In the genomic region with DNA sequence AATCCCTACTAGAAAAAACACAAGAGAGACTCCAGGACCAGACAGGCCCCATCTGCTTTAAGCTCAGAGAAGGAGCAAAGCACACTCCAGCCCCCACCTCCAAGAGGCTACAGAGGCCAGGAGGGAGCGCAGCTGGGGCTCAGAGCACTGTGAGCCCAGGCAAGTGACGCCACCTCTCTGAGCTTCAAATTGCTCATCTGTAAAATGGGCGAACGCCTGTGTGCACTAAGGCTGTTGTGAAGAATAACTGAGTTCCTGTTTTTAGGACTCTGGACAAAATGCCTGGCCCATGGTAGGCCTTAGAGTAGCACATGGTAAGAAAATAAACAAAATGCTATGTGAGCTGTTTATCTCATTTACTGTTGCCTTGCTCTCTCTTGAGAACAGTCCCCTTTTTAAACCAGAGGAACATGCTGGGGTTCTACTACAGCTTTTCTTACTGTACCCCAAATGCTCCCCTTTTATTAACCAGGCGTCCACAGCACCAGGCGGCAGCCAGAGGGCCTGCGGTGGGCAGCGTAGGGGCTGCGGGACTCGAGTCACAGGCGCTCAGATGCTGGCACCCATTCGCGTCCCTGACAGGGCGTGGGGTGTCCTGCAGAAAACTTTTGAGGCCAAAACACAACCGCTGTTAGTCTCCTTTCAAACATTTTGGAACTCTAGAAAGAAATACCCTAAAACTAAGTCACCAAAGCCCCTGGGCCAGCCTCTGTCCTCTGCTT, we compare ENCODE assay signal across 1 cellular context.
TF ChIP-seq lines count a peak whose summit lies in the region.

No MANE protein-coding gene starts in this region.

TF ChIP-seq in HepG2, 621 proteins besides CTCF, POLR2A, EP300 and RAD21 (continued from another document):
- TF ChIP-seq, protein P1, sequence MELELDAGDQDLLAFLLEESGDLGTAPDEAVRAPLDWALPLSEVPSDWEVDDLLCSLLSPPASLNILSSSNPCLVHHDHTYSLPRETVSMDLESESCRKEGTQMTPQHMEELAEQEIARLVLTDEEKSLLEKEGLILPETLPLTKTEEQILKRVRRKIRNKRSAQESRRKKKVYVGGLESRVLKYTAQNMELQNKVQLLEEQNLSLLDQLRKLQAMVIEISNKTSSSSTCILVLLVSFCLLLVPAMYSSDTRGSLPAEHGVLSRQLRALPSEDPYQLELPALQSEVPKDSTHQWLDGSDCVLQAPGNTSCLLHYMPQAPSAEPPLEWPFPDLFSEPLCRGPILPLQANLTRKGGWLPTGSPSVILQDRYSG (CRISPR knock-in tag; IDR thresholded peaks at IDR 0.05), result no peak
- 0 out of 2 replicates have a peak, but pooled peaks have one; percentile 14 for TF ChIP-seq ZNF629 (CRISPR knock-in tag; conservative IDR thresholded peaks at IDR 0.05)
